Comparison of ENCODE assay signal across 8 cellular contexts in the genomic region with DNA sequence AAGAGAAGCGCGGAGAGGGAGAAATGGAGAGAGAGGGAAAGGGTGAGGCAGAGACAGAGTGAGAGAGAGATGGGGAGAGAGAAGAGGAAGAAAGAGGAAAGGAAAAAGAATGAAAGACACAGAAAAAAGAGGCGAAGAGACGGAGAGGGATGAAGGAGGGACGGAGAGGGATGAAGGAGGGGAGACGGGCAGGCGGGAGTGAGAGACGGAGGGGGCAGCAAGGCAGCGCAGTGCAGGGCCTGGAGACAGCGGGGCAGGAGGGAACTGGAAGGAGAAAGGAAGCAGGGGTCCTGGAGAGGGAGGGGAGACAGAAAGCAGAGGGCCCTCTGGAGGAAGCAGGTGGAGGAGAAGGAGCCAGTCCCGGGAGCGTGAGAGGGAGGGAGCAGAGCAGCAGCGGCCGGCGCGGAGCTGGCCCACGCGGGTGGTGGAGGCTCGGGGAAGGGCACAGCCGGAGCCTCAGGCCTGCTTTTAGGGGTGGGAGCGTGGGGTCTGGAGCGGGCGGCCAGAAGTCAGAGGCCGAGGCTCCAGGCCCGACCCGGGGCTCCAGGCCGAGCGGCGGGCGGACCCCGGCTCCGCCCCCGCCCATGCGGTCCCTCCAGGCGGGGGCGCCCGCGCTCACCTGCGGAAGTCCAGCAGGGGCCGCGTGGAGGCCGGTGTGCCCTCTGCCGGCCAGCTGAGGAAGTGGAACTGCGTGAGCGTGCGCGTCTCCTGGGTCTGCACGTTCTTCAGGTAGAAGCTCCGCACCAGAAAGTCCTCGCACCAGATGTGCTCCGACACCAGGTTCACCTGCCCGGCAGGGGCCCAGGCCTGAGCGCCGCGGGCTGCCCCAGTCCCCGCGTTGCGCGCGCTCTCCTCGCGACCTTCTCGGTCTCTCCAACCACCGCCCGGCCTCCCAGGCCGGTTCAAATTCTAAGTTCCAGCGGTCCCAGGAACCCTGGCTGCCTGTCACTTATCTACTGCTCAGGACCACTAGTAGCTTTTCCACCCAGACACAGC. TPM values are rescaled to one million over a fixed set of nuclear protein-coding genes. Genes with fewer than 3 reads are reported as not detected.
DNase-seq lines count a peak whose midpoint lies in the region; ATAC-seq and TF ChIP-seq lines count a peak whose summit lies in the region.

No MANE protein-coding gene starts in this region.

- WGBS in gastroesophageal sphincter (ENCODE audit: low coverage in 1 of 2), 2 donors = 5 to 15% methylated on average over 16 to 34 of the region's 67 CpGs
- 15% methylated on average over 38 of the region's 67 CpGs for WGBS in suprapubic skin

- no peak for TF ChIP-seq EP300 in gastroesophageal sphincter (IDR thresholded peaks at IDR 0.05)
- TF ChIP-seq EP300 in suprapubic skin (IDR thresholded peaks at IDR 0.05) = no peak

- peaks cover 0 to 30% (median 4%) of the 10 kb centered on the region in 3 donors for H3K4me1 ChIP-seq in gastroesophageal sphincter
- peaks cover 27% of the 10 kb centered on the region for H3K4me1 ChIP-seq in suprapubic skin

- DNase-seq in DMS53 (lab: John Stamatoyannopoulos, UW) = peak; percentile 91
- DNase-seq in HuH-7 (ENCODE audit: low spot score) = peak; percentile 97
- peak; percentile 89 for DNase-seq in RPMI8226
- peak; percentile 76 for DNase-seq in activated gamma-delta T cell (lab: John Stamatoyannopoulos, UW)
- DNase-seq in nucleus accumbens (lab: John Stamatoyannopoulos, UW) = peak in 47 of 56 donors; percentile 36 to 90 (median 68)
- DNase-seq in suprapubic skin (ENCODE audit: low spot score in 2 of 2) = peak; percentile 87 to 93

- H3K9me3 ChIP-seq in gastroesophageal sphincter (no peaks in the 10 kb centered on the region), suprapubic skin (no peaks in the 10 kb centered on the region)

- TF ChIP-seq POLR2A in gastroesophageal sphincter (IDR thresholded peaks at IDR 0.05) (peak; percentile 62 to 73), suprapubic skin (IDR thresholded peaks at IDR 0.05) (no peak)

- H3K27me3 ChIP-seq in gastroesophageal sphincter (peaks cover 2% of the 10 kb centered on the region), suprapubic skin (peaks cover 4% of the 10 kb centered on the region)

- H3K4me3 ChIP-seq in gastroesophageal sphincter (peak overlapping the region; percentile 38 to 65), suprapubic skin (peak overlapping the region; percentile 54)

- peak; percentile 87 for ATAC-seq in GM21515 (IDR thresholded peaks at IDR 0.05; ENCODE audit: unreplicated experiment)
- ATAC-seq in gastroesophageal sphincter = peak; percentile 90

- no peaks in the 10 kb centered on the region for H3K36me3 ChIP-seq in gastroesophageal sphincter
- no peaks in the 10 kb centered on the region for H3K36me3 ChIP-seq in suprapubic skin

- H3K27ac ChIP-seq in gastroesophageal sphincter (peak overlapping the region; percentile 8 to 95 (median 92)), suprapubic skin (no peak overlapping the region)

- peak in 3 of 4 experiments; percentile 99 to 100 (median 100) for TF ChIP-seq CTCF in gastroesophageal sphincter (IDR thresholded peaks at IDR 0.05)
- peak; percentile 95 to 99 for TF ChIP-seq CTCF in suprapubic skin (IDR thresholded peaks at IDR 0.05)

RNA-seq across cellular contexts. Expression of a gene that starts 14.5 kb away (rescaled TPM):
- total RNA-seq in gastroesophageal sphincter (1 to 10 TPM in 2 of 4 donors, under 1 TPM in 1, not detected in 1; 0.58 to 3.0 (median 1.9) TPM), suprapubic skin (not detected)

RNA-seq across cellular contexts. Expression of a gene that starts 15.5 kb away (rescaled TPM):
- 10 to 100 TPM; 45.3 to 76.1 (median 54.9) TPM for total RNA-seq in gastroesophageal sphincter
- 100 to 1,000 TPM in 2 of 4 donors, 10 to 100 TPM in 2; 91.2 to 138 (median 107) TPM for total RNA-seq in suprapubic skin

RNA-seq across cellular contexts. Expression of a gene that starts 37.9 kb away (rescaled TPM):
- total RNA-seq in gastroesophageal sphincter (not detected), suprapubic skin (not detected)

RNA-seq across cellular contexts. Expression of a gene that starts 40.9 kb away (rescaled TPM):
- total RNA-seq in gastroesophageal sphincter (10 to 100 TPM; 33.2 to 89.3 (median 56.2) TPM), suprapubic skin (100 to 1,000 TPM; 194 to 530 (median 394) TPM)

RNA-seq across cellular contexts. Expression of a gene that starts 41.6 kb away (rescaled TPM):
- total RNA-seq in gastroesophageal sphincter = not detected
- not detected for total RNA-seq in suprapubic skin

Comparison
In these comparisons a context has a peak if more than half of its experiments do, and no peak if none do; other contexts are left out.
1. POLR2A ChIP-seq: peak in gastroesophageal sphincter (2 of 2); none in suprapubic skin (0 of 2).
2. Peak in every context shown above with its lines, with median percentiles within 50 percentile points of each other: DNase-seq.